ENCODE assay signal across 6 cellular contexts in genomic region chrX:105703876-105704275, GRCh38.
"Had no signal": no experiment of that assay in that cellular context is flagged by ENCODE, and none has a peak within 500 bp of the region (broad histone marks: within the 10 kb centered on the region; RNA-seq: fewer than 3 reads in every experiment).

No MANE protein-coding gene starts in this region.

- H3K36me3 Mint-ChIP-seq: IgD-negative memory B cell had no signal

- H3K9me3 Mint-ChIP-seq: IgD-negative memory B cell had no signal

- ATAC-seq: HepG2, K562 had no signal

- DNase-seq: IMR-90, KBM-7, KG1 had no signal

- H3K4me1 Mint-ChIP-seq: IgD-negative memory B cell had no signal

- H3K27ac Mint-ChIP-seq: IgD-negative memory B cell had no signal

- H3K4me3 Mint-ChIP-seq: IgD-negative memory B cell had no signal

- H3K4me3 ChIP-seq: K562 had no signal
